In genomic region chr9:99135498-99135897, GRCh38 we compare ENCODE assay signal across 10 cellular contexts. TPM values are rescaled to one million over a fixed set of nuclear protein-coding genes. Genes with fewer than 3 reads are reported as not detected.
DNase-seq lines count a peak whose midpoint lies in the region; ATAC-seq and TF ChIP-seq lines count a peak whose summit lies in the region.
"Had no signal": no experiment of that assay in that cellular context is flagged by ENCODE, and none has a peak within 500 bp of the region (broad histone marks: within the 10 kb centered on the region; RNA-seq: fewer than 3 reads in every experiment).

No MANE protein-coding gene starts in this region.

- no peaks in the 10 kb centered on the region for H3K9me3 Mint-ChIP-seq in activated CD4-positive, alpha-beta T cell treated with anti-CD3 and anti-CD28 coated beads, Interleukin-2, amount 10 ng/mL, durations not matched to agents 24 days and 14 days
- H3K9me3 Mint-ChIP-seq in activated T-helper 1 cell treated with anti-CD3 and anti-CD28 coated beads, Interleukin-12 subunit alpha, Interleukin-12 subunit beta, Interleukin-2, Interleukin-4 antibody, amounts not matched to agents 30 ng/mL and 10 ng/mL and 1 ng/mL, durations not matched to agents 14 hours and 24 hours and 36 hours: no peaks in the 10 kb centered on the region
- H3K9me3 Mint-ChIP-seq in stimulated activated memory B cell treated with anti-CD40 and anti-IgM and Interleukin-4, amounts not matched to agents 10 μg/mL and 1 μg/mL and 100 μg/mL, for 72 hours: no peaks in the 10 kb centered on the region
- no peaks in the 10 kb centered on the region for H3K9me3 Mint-ChIP-seq in Calu3 (ENCODE audit: low read depth, unreplicated experiment)

- H3K4me3 Mint-ChIP-seq in activated CD4-positive, alpha-beta T cell treated with anti-CD3 and anti-CD28 coated beads, Interleukin-2, amount 10 ng/mL, durations not matched to agents 24 days and 14 days: peak overlapping the region; percentile 65
- H3K4me3 Mint-ChIP-seq in activated T-helper 1 cell treated with anti-CD3 and anti-CD28 coated beads, Interleukin-12 subunit alpha, Interleukin-12 subunit beta, Interleukin-2, Interleukin-4 antibody, amounts not matched to agents 30 ng/mL and 10 ng/mL and 1 ng/mL, durations not matched to agents 14 hours and 24 hours and 36 hours: peak overlapping the region; percentile 66
- no peak overlapping the region for H3K4me3 Mint-ChIP-seq in stimulated activated memory B cell treated with anti-CD40 and anti-IgM and Interleukin-4, amounts not matched to agents 10 μg/mL and 1 μg/mL and 100 μg/mL, for 72 hours
- H3K4me3 Mint-ChIP-seq in Calu3 (ENCODE audit: low read depth, unreplicated experiment): no peak overlapping the region

- no TSS peak for BruUV-seq in Calu3 (replicated peaks; lab: Mats Ljungman, UMichigan)

- H3K4me1 Mint-ChIP-seq in activated CD4-positive, alpha-beta T cell treated with anti-CD3 and anti-CD28 coated beads, Interleukin-2, amount 10 ng/mL, durations not matched to agents 24 days and 14 days: peaks cover 58% of the 10 kb centered on the region
- H3K4me1 Mint-ChIP-seq in activated T-helper 1 cell treated with anti-CD3 and anti-CD28 coated beads, Interleukin-12 subunit alpha, Interleukin-12 subunit beta, Interleukin-2, Interleukin-4 antibody, amounts not matched to agents 30 ng/mL and 10 ng/mL and 1 ng/mL, durations not matched to agents 14 hours and 24 hours and 36 hours (ENCODE audit: low read depth): peaks cover 64% of the 10 kb centered on the region
- H3K4me1 Mint-ChIP-seq in stimulated activated memory B cell treated with anti-CD40 and anti-IgM and Interleukin-4, amounts not matched to agents 10 μg/mL and 1 μg/mL and 100 μg/mL, for 72 hours: peaks cover 66% of the 10 kb centered on the region
- peaks cover 3% of the 10 kb centered on the region for H3K4me1 Mint-ChIP-seq in Calu3 (ENCODE audit: low read depth, unreplicated experiment)

- peaks cover 53% of the 10 kb centered on the region for H3K36me3 Mint-ChIP-seq in activated CD4-positive, alpha-beta T cell treated with anti-CD3 and anti-CD28 coated beads, Interleukin-2, amount 10 ng/mL, durations not matched to agents 24 days and 14 days (ENCODE audit: low read depth)
- H3K36me3 Mint-ChIP-seq in activated T-helper 1 cell treated with anti-CD3 and anti-CD28 coated beads, Interleukin-12 subunit alpha, Interleukin-12 subunit beta, Interleukin-2, Interleukin-4 antibody, amounts not matched to agents 30 ng/mL and 10 ng/mL and 1 ng/mL, durations not matched to agents 14 hours and 24 hours and 36 hours (ENCODE audit: low read depth): peaks cover 50% of the 10 kb centered on the region
- H3K36me3 Mint-ChIP-seq in stimulated activated memory B cell treated with anti-CD40 and anti-IgM and Interleukin-4, amounts not matched to agents 10 μg/mL and 1 μg/mL and 100 μg/mL, for 72 hours: peaks cover 39% of the 10 kb centered on the region
- peaks cover 5% of the 10 kb centered on the region for H3K36me3 Mint-ChIP-seq in Calu3 (ENCODE audit: insufficient read depth, unreplicated experiment)

- ATAC-seq in HG02981 (IDR thresholded peaks at IDR 0.05; ENCODE audit: unreplicated experiment) (peak; percentile 41), HG02623 (IDR thresholded peaks at IDR 0.05; ENCODE audit: unreplicated experiment) (no peak)
- ATAC-seq in stimulated activated memory B cell treated with anti-CD40 and anti-IgM and Interleukin-4, amounts not matched to agents 10 μg/mL and 1 μg/mL and 100 μg/mL, for 72 hours: peak; percentile 66
- ATAC-seq: sciatic nerve had no signal

- CTCF ChIA-PET in Calu3 (lab: Charles Lee): no interaction called here

- H3K27ac Mint-ChIP-seq in activated CD4-positive, alpha-beta T cell treated with anti-CD3 and anti-CD28 coated beads, Interleukin-2, amount 10 ng/mL, durations not matched to agents 24 days and 14 days: peak overlapping the region; percentile 59
- H3K27ac Mint-ChIP-seq in activated T-helper 1 cell treated with anti-CD3 and anti-CD28 coated beads, Interleukin-12 subunit alpha, Interleukin-12 subunit beta, Interleukin-2, Interleukin-4 antibody, amounts not matched to agents 30 ng/mL and 10 ng/mL and 1 ng/mL, durations not matched to agents 14 hours and 24 hours and 36 hours: peak overlapping the region; percentile 76
- H3K27ac Mint-ChIP-seq in stimulated activated memory B cell treated with anti-CD40 and anti-IgM and Interleukin-4, amounts not matched to agents 10 μg/mL and 1 μg/mL and 100 μg/mL, for 72 hours: peak overlapping the region; percentile 72
- no peak overlapping the region for H3K27ac Mint-ChIP-seq in Calu3 (ENCODE audit: unreplicated experiment)

- intact Hi-C loops in activated CD4-positive, alpha-beta T cell treated with anti-CD3 and anti-CD28 coated beads, Interleukin-2, amount 10 ng/mL, durations not matched to agents 24 days and 14 days (cut with micrococcal nuclease): loop anchor here (2.0 kb wide), 1 partner anchor 17 kb away; no protein-coding TSS in a partner anchor
- intact Hi-C loops in activated T-helper 1 cell treated with anti-CD3 and anti-CD28 coated beads, Interleukin-12 subunit alpha, Interleukin-12 subunit beta, Interleukin-2, Interleukin-4 antibody, amounts not matched to agents 30 ng/mL and 10 ng/mL and 1 ng/mL, durations not matched to agents 14 hours and 24 hours and 36 hours (cut with micrococcal nuclease): loop anchor here (2.0 kb wide), 2 partner anchors 17 to 29 kb away; no protein-coding TSS in a partner anchor
- intact Hi-C loops in Calu3 (cut with micrococcal nuclease; ENCODE audit: unreplicated experiment): no loop called here

- H3K27me3 Mint-ChIP-seq in activated CD4-positive, alpha-beta T cell treated with anti-CD3 and anti-CD28 coated beads, Interleukin-2, amount 10 ng/mL, durations not matched to agents 24 days and 14 days: no peaks in the 10 kb centered on the region
- no peaks in the 10 kb centered on the region for H3K27me3 Mint-ChIP-seq in activated T-helper 1 cell treated with anti-CD3 and anti-CD28 coated beads, Interleukin-12 subunit alpha, Interleukin-12 subunit beta, Interleukin-2, Interleukin-4 antibody, amounts not matched to agents 30 ng/mL and 10 ng/mL and 1 ng/mL, durations not matched to agents 14 hours and 24 hours and 36 hours (ENCODE audit: insufficient read depth)
- H3K27me3 Mint-ChIP-seq in stimulated activated memory B cell treated with anti-CD40 and anti-IgM and Interleukin-4, amounts not matched to agents 10 μg/mL and 1 μg/mL and 100 μg/mL, for 72 hours: no peaks in the 10 kb centered on the region
- H3K27me3 Mint-ChIP-seq in Calu3 (ENCODE audit: unreplicated experiment): no peaks in the 10 kb centered on the region

- no peak for TF ChIP-seq CTCF in Calu3 (IDR thresholded peaks at IDR 0.05; ENCODE audit: unreplicated experiment)

- peak; percentile 70 for DNase-seq in activated CD4-positive, alpha-beta T cell treated with anti-CD3 and anti-CD28 coated beads, Interleukin-2, amount 10 ng/mL, durations not matched to agents 24 days and 14 days
- no peak for DNase-seq in activated CD4-positive, alpha-beta T cell treated with anti-CD3 and anti-CD28 coated beads, Interleukin-2, amount 50 U/mL, for 48 hours
- no peak for DNase-seq in activated T-helper 1 cell treated with anti-CD3 and anti-CD28 coated beads, Interleukin-12 subunit alpha, Interleukin-12 subunit beta, Interleukin-2, Interleukin-4 antibody, amounts not matched to agents 30 ng/mL and 10 ng/mL and 1 ng/mL, durations not matched to agents 14 hours and 24 hours and 36 hours (ENCODE audit: low spot score)
- DNase-seq in Calu3 (no peak), NCI-H1048 (lab: John Stamatoyannopoulos, UW) (no peak)
- DNase-seq: activated CD4-positive, alpha-beta T cell treated with anti-CD3 and anti-CD28 coated beads for 1 hour had no signal

RNA-seq across cellular contexts. Expression of gene TGFBR1, which starts 30.6 kb away (rescaled TPM):
- 29.7 and 35.3 TPM in 2 replicates for total RNA-seq in activated CD4-positive, alpha-beta T cell treated with anti-CD3 and anti-CD28 coated beads, Interleukin-2, amount 10 ng/mL, durations not matched to agents 24 days and 14 days
- total RNA-seq in activated T-helper 1 cell treated with anti-CD3 and anti-CD28 coated beads, Interleukin-12 subunit alpha, Interleukin-12 subunit beta, Interleukin-2, Interleukin-4 antibody, amounts not matched to agents 30 ng/mL and 10 ng/mL and 1 ng/mL, durations not matched to agents 14 hours and 24 hours and 36 hours: 38.5 and 42.6 TPM in 2 replicates
- 19.4 and 22.6 TPM in 2 replicates for total RNA-seq in Calu3 (2022)

Comparison
In these comparisons a context has a peak if more than half of its experiments do, and no peak if none do; other contexts are left out.
1. H3K4me3 Mint-ChIP-seq: peak in activated CD4-positive, alpha-beta T cell treated with anti-CD3 and anti-CD28 coated beads, Interleukin-2, amount 10 ng/mL, durations not matched to agents 24 days and 14 days (single experiment) and activated T-helper 1 cell treated with anti-CD3 and anti-CD28 coated beads, Interleukin-12 subunit alpha, Interleukin-12 subunit beta, Interleukin-2, Interleukin-4 antibody, amounts not matched to agents 30 ng/mL and 10 ng/mL and 1 ng/mL, durations not matched to agents 14 hours and 24 hours and 36 hours (single experiment); none in stimulated activated memory B cell treated with anti-CD40 and anti-IgM and Interleukin-4, amounts not matched to agents 10 μg/mL and 1 μg/mL and 100 μg/mL, for 72 hours (single experiment) and Calu3 (single experiment).